ENCODE assay signal across 8 cellular contexts in the genomic region with DNA sequence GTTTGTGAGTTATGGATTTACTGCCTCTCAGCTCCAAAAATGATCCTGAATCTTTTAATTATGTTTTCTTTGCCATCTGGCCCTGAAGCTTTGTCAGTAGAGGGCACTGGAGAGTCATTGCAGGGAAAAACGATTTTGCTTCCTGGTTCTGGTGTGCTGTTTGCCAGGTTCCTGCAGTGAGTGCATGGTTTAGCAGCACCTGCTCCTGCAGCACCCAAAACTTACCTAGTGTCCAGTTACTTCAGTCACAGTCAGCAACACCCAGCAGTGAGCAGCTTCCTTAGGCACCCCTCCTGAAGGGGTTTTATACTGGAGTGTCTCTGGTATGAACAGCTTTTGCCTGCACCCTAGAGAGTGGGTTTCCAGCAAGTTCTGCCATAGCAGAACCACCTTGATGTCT.
DNase-seq lines count a peak whose midpoint lies in the region; TF ChIP-seq lines count a peak whose summit lies in the region.

No MANE protein-coding gene starts in this region.

- H3K4me3 ChIP-seq in astrocyte of the spinal cord (ENCODE audit: low read depth, low read length): no peak overlapping the region

- peak; percentile 95 for TF ChIP-seq CTCF in astrocyte of the spinal cord (IDR thresholded peaks at IDR 0.05; ENCODE audit: low read depth, low read length)

- in situ Hi-C loops in astrocyte of the spinal cord (cut with HindIII; ENCODE audit: low sequenced_read_pairs): no loop called here

- peak; percentile 67 for DNase-seq in SIG-M5 treated with dmso at 0.1 percent for 504 hours (lab: John Stamatoyannopoulos, UW; ENCODE audit: unreplicated experiment)
- DNase-seq in SIG-M5 (lab: John Stamatoyannopoulos, UW): no peak
- DNase-seq in NCI-H1436 treated with DMSO at 0.1 percent for 48 hours (lab: John Stamatoyannopoulos, UW): peak; percentile 32
- peak; percentile 74 for DNase-seq in SKM-1 treated with dmso at 0.1 percent for 144 hours (lab: John Stamatoyannopoulos, UW; ENCODE audit: unreplicated experiment)
- peak; percentile 49 for DNase-seq in astrocyte of the spinal cord (ENCODE audit: low read depth, low spot score)
- DNase-seq in inferior parietal cortex (ENCODE audit: extremely low spot score): peak; percentile 82
- peak in 2 of 3 experiments; percentile 15 to 32 for DNase-seq in stimulated activated CD4-positive, alpha-beta T cell treated with anti-CD3 and anti-CD28 coated beads, TNF-alpha, amount 100 ng/mL, for 24 hours (ENCODE audit: low read depth in 3 of 3)
- DNase-seq in GM19238 (ENCODE audit: insufficient read length, low spot score): no peak

Comparison
In these comparisons a context has a peak if more than half of its experiments do, and no peak if none do; other contexts are left out.
1. DNase-seq: peak in SIG-M5 treated with dmso at 0.1 percent for 504 hours (single experiment), NCI-H1436 treated with DMSO at 0.1 percent for 48 hours (single experiment), SKM-1 treated with dmso at 0.1 percent for 144 hours (single experiment), astrocyte of the spinal cord (single experiment), inferior parietal cortex (single experiment) and stimulated activated CD4-positive, alpha-beta T cell treated with anti-CD3 and anti-CD28 coated beads, TNF-alpha, amount 100 ng/mL, for 24 hours (2 of 3); none in SIG-M5 (single experiment) and GM19238 (single experiment).